Comparison of ENCODE assay signal across 8 cellular contexts in genomic region chr19:1130801-1131717, GRCh38. TPM values are rescaled to one million over a fixed set of nuclear protein-coding genes. Genes with fewer than 3 reads are reported as not detected.
DNase-seq lines count a peak whose midpoint lies in the region; ATAC-seq and TF ChIP-seq lines count a peak whose summit lies in the region.

No MANE protein-coding gene starts in this region.

- no peak overlapping the region for H2AFZ ChIP-seq in neural progenitor cell (replicated peaks)

- no peaks in the 10 kb centered on the region for H3K79me2 ChIP-seq in neural progenitor cell (ENCODE audit: low read depth)

- H3K4me3 ChIP-seq in GM08714 (ENCODE audit: low read length) (peak overlapping the region; percentile 70; the same call in 1 of the 2 replicates), dorsolateral prefrontal cortex (peak overlapping the region; percentile 34 to 79 (median 63)), neural progenitor cell (peak overlapping the region; percentile 43)

- TF ChIP-seq CTCF in dorsolateral prefrontal cortex (IDR thresholded peaks at IDR 0.05 in 54 of 56, conservative IDR thresholded peaks at IDR 0.05 in 2 of 56; ENCODE audit: low read depth in 1 of 56, partially characterized antibody in 56 of 56) (no peak), neural progenitor cell (IDR thresholded peaks at IDR 0.05) (no peak)

- H3K9me3 Mint-ChIP-seq in T-helper 2 cell treated with Interferon-gamma antibody and Interleukin-4, amounts not matched to agents 5 μg/mL and 100 μg/mL, for 36 hours: no peaks in the 10 kb centered on the region
- H3K9me3 Mint-ChIP-seq in neural progenitor cell: no peaks in the 10 kb centered on the region

- peaks cover 16% of the 10 kb centered on the region for H4K20me1 ChIP-seq in neural progenitor cell (ENCODE audit: low read depth)

- no peak for ATAC-seq in GM18870 (IDR thresholded peaks at IDR 0.05; ENCODE audit: unreplicated experiment)

- peak overlapping the region in 55 of 59 donors; percentile 7 to 94 (median 82) for H3K27ac ChIP-seq in dorsolateral prefrontal cortex
- no peak overlapping the region for H3K27ac ChIP-seq in neural progenitor cell

- H3K36me3 Mint-ChIP-seq in T-helper 2 cell treated with Interferon-gamma antibody and Interleukin-4, amounts not matched to agents 5 μg/mL and 100 μg/mL, for 36 hours (ENCODE audit: low read depth): peaks cover 11% of the 10 kb centered on the region
- no peaks in the 10 kb centered on the region for H3K36me3 Mint-ChIP-seq in neural progenitor cell

- peak overlapping the region; percentile 90 for H3K4me3 Mint-ChIP-seq in T-helper 2 cell treated with Interferon-gamma antibody and Interleukin-4, amounts not matched to agents 5 μg/mL and 100 μg/mL, for 36 hours
- H3K4me3 Mint-ChIP-seq in neural progenitor cell: peak overlapping the region; percentile 55

- H3F3A ChIP-seq in neural progenitor cell (ENCODE audit: low read depth): peaks cover 15% of the 10 kb centered on the region

- H3K27ac Mint-ChIP-seq in T-helper 2 cell treated with Interferon-gamma antibody and Interleukin-4, amounts not matched to agents 5 μg/mL and 100 μg/mL, for 36 hours: peak overlapping the region; percentile 84
- H3K27ac Mint-ChIP-seq in neural progenitor cell: no peak overlapping the region

- peaks cover 19% of the 10 kb centered on the region for H3K4me1 ChIP-seq in neural progenitor cell

- H3K9me3 ChIP-seq in neural progenitor cell (ENCODE audit: low read depth): no peaks in the 10 kb centered on the region

- H3K27me3 Mint-ChIP-seq in T-helper 2 cell treated with Interferon-gamma antibody and Interleukin-4, amounts not matched to agents 5 μg/mL and 100 μg/mL, for 36 hours (ENCODE audit: low read depth): no peaks in the 10 kb centered on the region
- H3K27me3 Mint-ChIP-seq in neural progenitor cell (ENCODE audit: insufficient read depth, low read depth): peaks cover 2% of the 10 kb centered on the region

- intact Hi-C loops in dorsolateral prefrontal cortex (cut with DNase I): no loop called here

- H3K4me2 ChIP-seq in neural progenitor cell: peak overlapping the region; percentile 80

- H3K36me3 ChIP-seq in neural progenitor cell: no peaks in the 10 kb centered on the region

- H3K4me1 Mint-ChIP-seq in T-helper 2 cell treated with Interferon-gamma antibody and Interleukin-4, amounts not matched to agents 5 μg/mL and 100 μg/mL, for 36 hours (ENCODE audit: low read depth): peaks cover 8% of the 10 kb centered on the region
- no peaks in the 10 kb centered on the region for H3K4me1 Mint-ChIP-seq in neural progenitor cell

- H3K9ac ChIP-seq in neural progenitor cell: no peak overlapping the region

- no peaks in the 10 kb centered on the region for H3K27me3 ChIP-seq in dorsolateral prefrontal cortex
- H3K27me3 ChIP-seq in neural progenitor cell: no peaks in the 10 kb centered on the region

- DNase-seq in T-helper 2 cell treated with Interferon-gamma antibody and Interleukin-4, amounts not matched to agents 5 μg/mL and 100 μg/mL, for 36 hours (ENCODE audit: low spot score): peak; percentile 23
- DNase-seq in dorsolateral prefrontal cortex (no peak), neural progenitor cell (ENCODE audit: low spot score) (no peak), foreskin melanocyte (no peak), UCSD-AML1 (lab: John Stamatoyannopoulos, UW; ENCODE audit: unreplicated experiment) (no peak), CD1c-positive myeloid dendritic cell (ENCODE audit: extremely low spot score) (no peak)

RNA-seq across cellular contexts. Expression of gene GPX4, which starts 27.3 kb away (rescaled TPM):
- total RNA-seq in dorsolateral prefrontal cortex (100 to 1,000 TPM; 189 to 425 (median 310) TPM), neural progenitor cell (ENCODE audit: low replicate concordance) (289 and 439 TPM in 2 replicates)

RNA-seq across cellular contexts. Expression of gene POLR2E, which starts 35.9 kb away (rescaled TPM):
- total RNA-seq in dorsolateral prefrontal cortex: 100 to 1,000 TPM; 114 to 230 (median 158) TPM
- total RNA-seq in neural progenitor cell (ENCODE audit: low replicate concordance): 98.8 and 197 TPM in 2 replicates

RNA-seq across cellular contexts. Expression of gene SBNO2, which starts 43.0 kb away (rescaled TPM):
- total RNA-seq in dorsolateral prefrontal cortex: 10 to 100 TPM; 10.1 to 52.7 (median 22.7) TPM
- total RNA-seq in neural progenitor cell (ENCODE audit: low replicate concordance): 3.3 and 16.2 TPM in 2 replicates
